In genomic region chr22:35841907-35842518, GRCh38 we compare ENCODE assay signal across 1 cellular context.
TF ChIP-seq lines count a peak whose summit lies in the region.

No MANE protein-coding gene starts in this region.

TF ChIP-seq in HCT116, 20 proteins besides CTCF, POLR2A, EP300 and RAD21 (continued from another document):
- no peak for TF ChIP-seq ZBTB33 (IDR thresholded peaks at IDR 0.05; ENCODE audit: extremely low read depth, insufficient replicate concordance, low read length)
- no peak for TF ChIP-seq YY1 (IDR thresholded peaks at IDR 0.05; ENCODE audit: extremely low read depth, insufficient replicate concordance, low read depth, low read length)
- TF ChIP-seq EGR1 (IDR thresholded peaks at IDR 0.05; ENCODE audit: low read depth), result no peak
- TF ChIP-seq REST (IDR thresholded peaks at IDR 0.05; ENCODE audit: low read depth), result no peak
- TF ChIP-seq FOSL1 (IDR thresholded peaks at IDR 0.05; ENCODE audit: low read depth), result no peak
